ENCODE assay signal across 19 cellular contexts in the genomic region with DNA sequence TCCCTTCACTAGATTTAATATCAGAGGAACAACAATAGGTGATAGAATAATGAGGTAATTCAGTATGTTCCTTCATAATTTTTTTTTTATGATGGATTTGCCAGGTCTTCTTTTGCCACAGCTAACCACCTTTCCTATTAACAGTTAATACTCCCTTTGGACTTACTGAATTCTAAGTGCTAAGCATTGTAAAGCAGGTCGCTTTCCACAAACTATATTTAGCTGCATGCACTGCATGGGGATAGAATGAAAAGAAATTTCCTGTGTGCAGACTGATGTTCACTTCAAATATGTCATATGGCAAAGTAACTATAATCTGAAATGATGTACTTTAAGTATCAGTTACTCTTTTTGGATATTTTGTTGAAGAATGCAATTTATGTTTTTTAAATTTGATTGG.
"Had no signal": no experiment of that assay in that cellular context is flagged by ENCODE, and none has a peak within 500 bp of the region (broad histone marks: within the 10 kb centered on the region; RNA-seq: fewer than 3 reads in every experiment).

No MANE protein-coding gene starts in this region.

- H3K36me3 Mint-ChIP-seq: natural killer cell had no signal

- H3K9me3 Mint-ChIP-seq: natural killer cell; stimulated activated naive B cell treated with anti-CD40 and anti-IgM and Interleukin-4, amounts not matched to agents 10 μg/mL and 1 μg/mL and 100 μg/mL, for 72 hours had no signal

- DNase-seq: effector CD4-positive, alpha-beta T cell; kidney; left lung; lower lobe of right lung; natural killer cell; occipital lobe; pancreas; sigmoid colon; small intestine; stimulated activated CD4-positive, alpha-beta T cell treated with anti-CD3 and anti-CD28 coated beads, Interleukin-15, amount 100 ng/mL, for 24 hours; stimulated activated CD4-positive, alpha-beta T cell treated with anti-CD3 and anti-CD28 coated beads, Interleukin-2, amount 100 ng/mL, for 48 hours; stimulated activated naive B cell treated with anti-CD40 and anti-IgM and Interleukin-4, amounts not matched to agents 10 μg/mL and 1 μg/mL and 100 μg/mL, for 72 hours; upper lobe of right lung; uterus had no signal

- H3K27me3 ChIP-seq: left lung, pancreas, sigmoid colon, tibial nerve, upper lobe of right lung, uterus had no signal

- H3K27ac Mint-ChIP-seq: natural killer cell; stimulated activated naive B cell treated with anti-CD40 and anti-IgM and Interleukin-4, amounts not matched to agents 10 μg/mL and 1 μg/mL and 100 μg/mL, for 72 hours; stimulated activated naive CD8-positive, alpha-beta T cell treated with anti-CD3 and anti-CD28 coated beads, Interleukin-15, Interleukin-2, amounts not matched to agents 100 ng/mL and 50 ng/mL, for 24 hours had no signal

- ATAC-seq: left lung; lower lobe of right lung; natural killer cell; pancreas; stimulated activated naive B cell treated with anti-CD40 and anti-IgM and Interleukin-4, amounts not matched to agents 10 μg/mL and 1 μg/mL and 100 μg/mL, for 72 hours; upper lobe of right lung had no signal

- H3K4me1 ChIP-seq: left lung, lower lobe of right lung, tibial nerve, upper lobe of right lung, uterus had no signal

- H3K9me3 ChIP-seq: left lung, lower lobe of right lung, pancreas, sigmoid colon, thoracic aorta, tibial nerve, upper lobe of right lung, uterus had no signal

- H3K27ac ChIP-seq: coronary artery, left lung, lower lobe of right lung, pancreas, sigmoid colon, thoracic aorta, tibial nerve, upper lobe of right lung, uterus had no signal

- H3K4me1 Mint-ChIP-seq: stimulated activated naive B cell treated with anti-CD40 and anti-IgM and Interleukin-4, amounts not matched to agents 10 μg/mL and 1 μg/mL and 100 μg/mL, for 72 hours had no signal

- H3K27me3 Mint-ChIP-seq: stimulated activated naive B cell treated with anti-CD40 and anti-IgM and Interleukin-4, amounts not matched to agents 10 μg/mL and 1 μg/mL and 100 μg/mL, for 72 hours; stimulated activated naive CD8-positive, alpha-beta T cell treated with anti-CD3 and anti-CD28 coated beads, Interleukin-15, Interleukin-2, amounts not matched to agents 100 ng/mL and 50 ng/mL, for 24 hours had no signal

- H3K36me3 ChIP-seq: left lung, pancreas, thoracic aorta, uterus had no signal

- H3K4me3 Mint-ChIP-seq: natural killer cell; stimulated activated naive B cell treated with anti-CD40 and anti-IgM and Interleukin-4, amounts not matched to agents 10 μg/mL and 1 μg/mL and 100 μg/mL, for 72 hours; stimulated activated naive CD8-positive, alpha-beta T cell treated with anti-CD3 and anti-CD28 coated beads, Interleukin-15, Interleukin-2, amounts not matched to agents 100 ng/mL and 50 ng/mL, for 24 hours had no signal

- H3K4me3 ChIP-seq: coronary artery, left lung, lower lobe of right lung, pancreas, sigmoid colon, thoracic aorta, tibial nerve, upper lobe of right lung, uterus had no signal

- FAIRE-seq: frontal cortex, kidney, pancreas, small intestine had no signal
